Comparison of ENCODE assay signal across 8 cellular contexts in genomic region chr19:45506246-45506990, GRCh38. TPM values are rescaled to one million over a fixed set of nuclear protein-coding genes. Genes with fewer than 3 reads are reported as not detected.
DNase-seq lines count a peak whose midpoint lies in the region; TF ChIP-seq lines count a peak whose summit lies in the region.

No MANE protein-coding gene starts in this region.

- TF ChIP-seq EP300 in stomach (IDR thresholded peaks at IDR 0.05) = no peak

- no peaks in the 10 kb centered on the region for H3K36me3 ChIP-seq in ES-I3 (ENCODE audit: insufficient read depth, low read length)
- H3K36me3 ChIP-seq in H7 (replicated peaks; ENCODE audit: control insufficient read depth, insufficient read depth, low read length) = no peaks in the 10 kb centered on the region
- H3K36me3 ChIP-seq in stomach = peaks cover 0 to 5% (median 0%) of the 10 kb centered on the region in 4 donors

- H3K27me3 ChIP-seq in H7 (ENCODE audit: control insufficient read depth, insufficient read depth, low read length) = no peaks in the 10 kb centered on the region
- H3K27me3 ChIP-seq in stomach = no peaks in the 10 kb centered on the region

- H3K27ac ChIP-seq in RWPE1 = peak overlapping the region; percentile 95
- peak overlapping the region; percentile 91 to 97 (median 96) for H3K27ac ChIP-seq in stomach

- TF ChIP-seq CTCF in RWPE1 (conservative IDR thresholded peaks at IDR 0.05; ENCODE audit: low read depth) (peak; percentile 63), fibroblast of villous mesenchyme (IDR thresholded peaks at IDR 0.05; ENCODE audit: insufficient read depth, low read depth, low read length) (peak; percentile 48), neural crest cell (conservative IDR thresholded peaks at IDR 0.05) (peak; percentile 63), stomach (IDR thresholded peaks at IDR 0.05) (peak in 4 of 7 experiments; percentile 15 to 56 (median 34))

- peak overlapping the region; percentile 98 for H3K9ac ChIP-seq in ES-I3 (ENCODE audit: low read depth, low read length)

- WGBS in stomach, 5 donors = 0 to 3% (median 1%) methylated on average over 32 to 47 of the region's 47 CpGs

- H3K4me1 ChIP-seq in ES-I3 (ENCODE audit: insufficient read depth, low read length) (peaks cover 19% of the 10 kb centered on the region), stomach (peaks cover 29 to 40% (median 36%) of the 10 kb centered on the region in 4 donors)

- no peaks in the 10 kb centered on the region for H3K9me3 Mint-ChIP-seq in neural crest cell

- intact Hi-C loops in stomach (cut with DNase I; ENCODE audit: low total_unique reads) = no loop called here

- H3K4me3 Mint-ChIP-seq in neural crest cell = peak overlapping the region; percentile 98

- H3K9me3 ChIP-seq in ES-I3 (ENCODE audit: control insufficient read depth, insufficient read depth, low read length) (no peaks in the 10 kb centered on the region), stomach (no peaks in the 10 kb centered on the region)

- H3K27me3 Mint-ChIP-seq in neural crest cell (ENCODE audit: low read depth) = peaks cover 22% of the 10 kb centered on the region

- peaks cover 16% of the 10 kb centered on the region for H3K4me1 Mint-ChIP-seq in neural crest cell

- CTCF ChIA-PET in RWPE1 (lab: Yijun Ruan, JAX) = interaction anchor here (1.0 kb wide), 1 partner anchor 12 kb away, joined by 6 read pairs; no protein-coding TSS in a partner anchor

- H3K4me3 ChIP-seq in H7 (ENCODE audit: insufficient read depth, low read depth, low read length) (peak overlapping the region; percentile 90), fibroblast of villous mesenchyme (ENCODE audit: low read depth, low read length) (peak overlapping the region; percentile 99), stomach (peak overlapping the region; percentile 88 to 98 (median 92))

- peak in 1 of 4 donors; percentile 78 for TF ChIP-seq POLR2A in stomach (IDR thresholded peaks at IDR 0.05)

- POLR2A ChIA-PET in RWPE1 (lab: Yijun Ruan, JAX; ENCODE audit: low non-redundant PET) = no interaction called here

- peak; percentile 96 for DNase-seq in H7
- DNase-seq in LoVo (ENCODE audit: low spot score) = peak; percentile 96
- DNase-seq in RWPE1 (ENCODE audit: low spot score) = peak; percentile 95
- peak; percentile 94 for DNase-seq in activated effector memory CD4-positive, alpha-beta T cell treated with Interleukin-2 at 50 U/mL for 16 hours
- peak; percentile 95 for DNase-seq in fibroblast of villous mesenchyme (ENCODE audit: low read depth)
- peak; percentile 91 for DNase-seq in neural crest cell (ENCODE audit: low read depth, low spot score)
- peak; percentile 97 for DNase-seq in stomach

- no peaks in the 10 kb centered on the region for H3K36me3 Mint-ChIP-seq in neural crest cell (ENCODE audit: low read depth)

- H3K27ac Mint-ChIP-seq in neural crest cell (ENCODE audit: unreplicated experiment) = no peak overlapping the region

RNA-seq across cellular contexts. Expression of gene VASP, which starts 0.9 kb away (rescaled TPM):
- total RNA-seq in H7 (2014; rRNA removed; shearing (Covaris generic)) = 103 and 130 TPM in 2 replicates
- total RNA-seq in fibroblast of villous mesenchyme (158 and 185 TPM in 2 replicates), neural crest cell (46.1 and 49.9 TPM in 2 replicates), stomach (100 to 1,000 TPM in 3 of 5 donors, 10 to 100 TPM in 2; 48.4 to 280 (median 119) TPM)
- polyA plus RNA-seq in stomach = 100 to 1,000 TPM in 1 of 3 donors, 10 to 100 TPM in 2; 62.8 to 149 (median 76.0) TPM

RNA-seq across cellular contexts. Expression of gene PPM1N, which starts 8.2 kb away (rescaled TPM):
- total RNA-seq in H7 (2014; rRNA removed; shearing (Covaris generic)) = 4.0 and 9.2 TPM in 2 replicates
- total RNA-seq in fibroblast of villous mesenchyme (1.3 and 2.3 TPM in 2 replicates), neural crest cell (not detected in 2 replicates), stomach (1 to 10 TPM in 1 of 5 donors, under 1 TPM in 1, not detected in 3; 0.92 to 1.6 TPM)
- 1 to 10 TPM; 1.9 to 5.2 (median 4.9) TPM for polyA plus RNA-seq in stomach

RNA-seq across cellular contexts. Expression of gene RTN2, which starts 9.6 kb away (rescaled TPM):
- 16.3 and 17.5 TPM in 2 replicates for total RNA-seq in H7 (2014; rRNA removed; shearing (Covaris generic))
- total RNA-seq in fibroblast of villous mesenchyme (6.9 and 11.9 TPM in 2 replicates), neural crest cell (16.2 and 19.8 TPM in 2 replicates), stomach (10 to 100 TPM in 2 of 5 donors, 1 to 10 TPM in 2, not detected in 1; 2.0 to 37.3 (median 10.6) TPM)
- 1 to 10 TPM; 4.7 to 9.3 (median 7.9) TPM for polyA plus RNA-seq in stomach

RNA-seq across cellular contexts. Expression of gene FOSB, which starts 38.6 kb away (rescaled TPM):
- 1.6 and 10.3 TPM in 2 replicates for total RNA-seq in H7 (2014; rRNA removed; shearing (Covaris generic))
- total RNA-seq in fibroblast of villous mesenchyme = 13.0 and 16.1 TPM in 2 replicates
- total RNA-seq in neural crest cell = 0.26 and 0.45 TPM in 2 replicates
- total RNA-seq in stomach = 10 to 100 TPM in 2 of 5 donors, 1 to 10 TPM in 3; 1.2 to 76.8 (median 5.5) TPM
- polyA plus RNA-seq in stomach = 10 to 100 TPM in 2 of 3 donors, 1 to 10 TPM in 1; 6.9 to 20.9 (median 11.1) TPM

Comparison
In these comparisons a context has a peak if more than half of its experiments do, and no peak if none do; other contexts are left out.
1. Peak in every context shown above with its lines: DNase-seq, H3K4me3 ChIP-seq and H3K27ac ChIP-seq.